Comparison of ENCODE assay signal across 14 cellular contexts in the genomic region with DNA sequence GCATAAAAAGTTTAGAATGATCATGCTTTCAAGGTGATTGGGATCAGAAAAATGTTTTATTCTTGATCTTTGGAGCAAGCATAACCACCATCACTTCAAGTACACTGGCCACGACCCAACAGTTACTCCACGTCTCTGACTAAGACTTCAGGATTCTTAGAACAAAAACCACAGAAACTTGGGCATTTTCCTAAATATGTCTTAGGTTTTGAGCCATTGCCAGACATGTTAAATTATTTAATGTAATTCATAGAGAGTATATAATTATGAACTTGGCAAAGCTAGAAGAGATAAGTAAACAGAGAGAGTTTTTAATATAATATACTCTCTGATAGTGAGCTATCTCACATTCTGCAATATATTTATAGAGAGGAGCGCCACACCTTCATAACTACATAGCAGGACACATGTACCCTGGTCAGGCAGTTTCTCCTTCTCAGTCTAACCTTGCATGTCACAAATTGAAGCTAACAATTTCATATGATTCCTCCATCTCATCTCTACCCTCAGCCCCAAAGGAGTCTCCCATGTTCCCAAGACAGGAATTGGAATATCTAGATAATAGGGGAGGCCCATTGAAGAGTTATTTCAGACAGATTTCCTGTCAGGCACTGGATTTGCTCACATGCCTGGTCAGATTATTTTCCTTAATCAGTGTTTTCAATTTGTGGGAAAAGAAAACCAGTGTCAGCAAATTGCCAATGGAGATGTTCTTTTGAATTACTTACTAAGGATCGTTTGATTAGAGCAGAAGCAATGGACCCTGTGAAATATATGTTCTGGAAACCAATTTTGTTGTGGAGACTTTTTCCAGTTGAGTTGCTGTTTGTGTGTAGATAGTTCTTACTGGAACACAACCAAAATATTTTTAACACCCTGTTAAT.
DNase-seq lines count a peak whose midpoint lies in the region; ATAC-seq and TF ChIP-seq lines count a peak whose summit lies in the region.
"Had no signal": no experiment of that assay in that cellular context is flagged by ENCODE, and none has a peak within 500 bp of the region (broad histone marks: within the 10 kb centered on the region; RNA-seq: fewer than 3 reads in every experiment).

No MANE protein-coding gene starts in this region.

- DNase-seq in AG04450 (ENCODE audit: low read depth, low spot score) (peak; percentile 82), HT1080 (ENCODE audit: low read depth) (peak; percentile 71), body of pancreas (peak in 3 of 4 donors; percentile 18 to 43 (median 19)), left lung (peak in 1 of 2 donors; percentile 51), NCI-H82 treated with DMSO at 0.1 percent for 48 hours (lab: John Stamatoyannopoulos, UW; ENCODE audit: unreplicated experiment) (no peak), progenitor cell of endocrine pancreas (ENCODE audit: low spot score, unreplicated experiment) (no peak), testis (no peak), neuronal stem cell (ENCODE audit: low spot score) (no peak)
- DNase-seq: activated naive CD8-positive, alpha-beta T cell treated with anti-CD3 and anti-CD28 coated beads for 36 hours; C1 segment of cervical spinal cord; effector memory CD4-positive, alpha-beta T cell; NCI-H187; spleen; T1000 had no signal

- no peak overlapping the region for H3K4me3 Mint-ChIP-seq in progenitor cell of endocrine pancreas (ENCODE audit: low read depth)
- H3K4me3 Mint-ChIP-seq: activated naive CD8-positive, alpha-beta T cell treated with anti-CD3 and anti-CD28 coated beads for 36 hours had no signal

- no peak for TF ChIP-seq CTCF in AG04450 (IDR thresholded peaks at IDR 0.05; ENCODE audit: low read depth, low read length)
- TF ChIP-seq CTCF in body of pancreas (IDR thresholded peaks at IDR 0.05), result no peak
- TF ChIP-seq CTCF in left lung (IDR thresholded peaks at IDR 0.05), result no peak
- TF ChIP-seq CTCF in progenitor cell of endocrine pancreas (IDR thresholded peaks at IDR 0.05; ENCODE audit: unreplicated experiment), result no peak
- TF ChIP-seq CTCF in testis (IDR thresholded peaks at IDR 0.05), result no peak

- POLR2A ChIA-PET in AG04450 (lab: Yijun Ruan, JAX), result no interaction called here

- H3K9me3 ChIP-seq in AG04450 (ENCODE audit: control insufficient read depth, insufficient read depth, low read length), result no peaks in the 10 kb centered on the region
- H3K9me3 ChIP-seq in body of pancreas, result no peaks in the 10 kb centered on the region
- H3K9me3 ChIP-seq in left lung, result no peaks in the 10 kb centered on the region
- no peaks in the 10 kb centered on the region for H3K9me3 ChIP-seq in testis
- H3K9me3 ChIP-seq in neuronal stem cell (replicated peaks in 1 of 2; ENCODE audit: control insufficient read depth in 2 of 2, insufficient read depth in 1 of 2, low read depth in 1 of 2, low read length in 2 of 2), result no peaks in the 10 kb centered on the region
- H3K9me3 ChIP-seq: spleen had no signal

- no peaks in the 10 kb centered on the region for H3K9me3 Mint-ChIP-seq in progenitor cell of endocrine pancreas (ENCODE audit: low read depth)
- H3K9me3 Mint-ChIP-seq: activated naive CD8-positive, alpha-beta T cell treated with anti-CD3 and anti-CD28 coated beads for 36 hours had no signal

- no peak overlapping the region for H3K27ac Mint-ChIP-seq in progenitor cell of endocrine pancreas
- H3K27ac Mint-ChIP-seq: activated naive CD8-positive, alpha-beta T cell treated with anti-CD3 and anti-CD28 coated beads for 36 hours had no signal

- WGBS in body of pancreas, 2 donors, result 44 to 67% methylated on average over 4 of the region's 4 CpGs
- 52 to 57% methylated on average over 4 of the region's 4 CpGs for WGBS in testis, 2 donors
- no CpG with 5 or more reads among the region's 4 CpGs for WGBS in neuronal stem cell (ENCODE audit: extremely low coverage in 2 of 2, insufficient read length in 2 of 2, insufficient replicate concordance in 1 of 2), 2 donors

- no peak overlapping the region for H2BK12ac ChIP-seq in neuronal stem cell (ENCODE audit: low read length)

- no peaks in the 10 kb centered on the region for H3K36me3 Mint-ChIP-seq in progenitor cell of endocrine pancreas (ENCODE audit: insufficient read depth)
- H3K36me3 Mint-ChIP-seq: activated naive CD8-positive, alpha-beta T cell treated with anti-CD3 and anti-CD28 coated beads for 36 hours had no signal

- H3K27ac ChIP-seq in AG04450 (ENCODE audit: low read depth, low read length) (no peak overlapping the region), body of pancreas (no peak overlapping the region), left lung (no peak overlapping the region), testis (no peak overlapping the region), neuronal stem cell (replicated peaks; ENCODE audit: low read length) (no peak overlapping the region)
- H3K27ac ChIP-seq: spleen had no signal

- no peak overlapping the region for H3K14ac ChIP-seq in neuronal stem cell (ENCODE audit: low read length)

- no peak for TF ChIP-seq POLR2A in body of pancreas (IDR thresholded peaks at IDR 0.05)
- TF ChIP-seq POLR2A in testis (IDR thresholded peaks at IDR 0.05), result no peak

- no peak overlapping the region for H3K4me3 ChIP-seq in AG04450 (ENCODE audit: low read depth, low read length)
- no peak overlapping the region for H3K4me3 ChIP-seq in body of pancreas
- H3K4me3 ChIP-seq in left lung, result no peak overlapping the region
- H3K4me3 ChIP-seq in testis, result no peak overlapping the region
- no peak overlapping the region for H3K4me3 ChIP-seq in neuronal stem cell (ENCODE audit: low read length in 2 of 2)
- H3K4me3 ChIP-seq: spleen had no signal

- no peaks in the 10 kb centered on the region for H3K27me3 Mint-ChIP-seq in progenitor cell of endocrine pancreas

- no peak overlapping the region for H3K23ac ChIP-seq in neuronal stem cell (ENCODE audit: low read depth, low read length, poor library complexity)

- no peak overlapping the region for H3K9ac ChIP-seq in neuronal stem cell (ENCODE audit: low read depth, low read length, poor library complexity)

- H3K36me3 ChIP-seq in body of pancreas (replicated peaks in 1 of 2; ENCODE audit: insufficient read depth in 1 of 2, low read depth in 2 of 2) (no peaks in the 10 kb centered on the region), left lung (no peaks in the 10 kb centered on the region), testis (ENCODE audit: low read depth, missing control alignments) (no peaks in the 10 kb centered on the region), neuronal stem cell (replicated peaks in 1 of 2; ENCODE audit: control insufficient read depth in 2 of 2, insufficient read depth in 2 of 2, low read length in 2 of 2) (no peaks in the 10 kb centered on the region)
- H3K36me3 ChIP-seq: spleen had no signal

- no peak overlapping the region for H2BK15ac ChIP-seq in neuronal stem cell (ENCODE audit: low read length)

- no peak overlapping the region for H3K18ac ChIP-seq in neuronal stem cell (ENCODE audit: low read length)

- no peak overlapping the region for H2AK5ac ChIP-seq in neuronal stem cell (ENCODE audit: low read depth, low read length)

- H2BK5ac ChIP-seq in neuronal stem cell (ENCODE audit: low read length), result no peak overlapping the region

- H3K4ac ChIP-seq in neuronal stem cell (ENCODE audit: low read length), result no peak overlapping the region

- H3K27me3 ChIP-seq in AG04450 (ENCODE audit: control insufficient read depth, insufficient read depth, low read length) (no peaks in the 10 kb centered on the region), body of pancreas (no peaks in the 10 kb centered on the region), left lung (no peaks in the 10 kb centered on the region), testis (no peaks in the 10 kb centered on the region), neuronal stem cell (ENCODE audit: control insufficient read depth in 3 of 3, insufficient read depth in 3 of 3, low read depth in 1 of 3, low read length in 3 of 3) (no peaks in the 10 kb centered on the region)
- H3K27me3 ChIP-seq: spleen had no signal

- no peak overlapping the region for H2BK120ac ChIP-seq in neuronal stem cell (ENCODE audit: low read depth, low read length)

- CTCF ChIA-PET in AG04450 (lab: Charles Lee), result interaction anchor here (1.1 kb wide), 1 partner anchor 201 kb away, joined by 3 read pairs; no protein-coding TSS in a partner anchor

- H3K4me1 Mint-ChIP-seq in progenitor cell of endocrine pancreas (ENCODE audit: low read depth), result peaks cover 11% of the 10 kb centered on the region

- no peak overlapping the region for H3K4me2 ChIP-seq in neuronal stem cell (ENCODE audit: insufficient read depth, low read length, poor library complexity, severe bottlenecking)

- H3K4me1 ChIP-seq in body of pancreas (no peaks in the 10 kb centered on the region), left lung (peaks cover 0 to 3% of the 10 kb centered on the region in 2 donors), testis (no peaks in the 10 kb centered on the region), neuronal stem cell (ENCODE audit: control insufficient read depth in 2 of 2, insufficient read depth in 1 of 2, low read depth in 1 of 2, low read length in 2 of 2) (peaks cover 0 to 2% of the 10 kb centered on the region in 2 donors)
- H3K4me1 ChIP-seq: spleen had no signal

- no peaks in the 10 kb centered on the region for H3K79me1 ChIP-seq in neuronal stem cell (ENCODE audit: low read depth, low read length)

- H4K8ac ChIP-seq in neuronal stem cell (ENCODE audit: low read depth, low read length), result no peak overlapping the region

- H2AFZ ChIP-seq in neuronal stem cell (ENCODE audit: low read length), result no peak overlapping the region

- H4K91ac ChIP-seq in neuronal stem cell (ENCODE audit: low read depth, low read length, poor library complexity), result no peak overlapping the region

- intact Hi-C loops in body of pancreas (cut with DNase I) (no loop called here), left lung (cut with DNase I) (no loop called here), testis (cut with DNase I; ENCODE audit: low total_unique reads) (no loop called here)

- ATAC-seq in body of pancreas, result no peak
- peak; percentile 48 for ATAC-seq in left lung

Comparison
In these comparisons a context has a peak if more than half of its experiments do, and no peak if none do; other contexts are left out.
1. DNase-seq: peak in AG04450 (single experiment), HT1080 (single experiment) and body of pancreas (3 of 4); none in NCI-H82 treated with DMSO at 0.1 percent for 48 hours (single experiment), progenitor cell of endocrine pancreas (single experiment), testis (single experiment) and neuronal stem cell (single experiment).